25 cellular contexts compared by ENCODE assay signal in the genomic region with DNA sequence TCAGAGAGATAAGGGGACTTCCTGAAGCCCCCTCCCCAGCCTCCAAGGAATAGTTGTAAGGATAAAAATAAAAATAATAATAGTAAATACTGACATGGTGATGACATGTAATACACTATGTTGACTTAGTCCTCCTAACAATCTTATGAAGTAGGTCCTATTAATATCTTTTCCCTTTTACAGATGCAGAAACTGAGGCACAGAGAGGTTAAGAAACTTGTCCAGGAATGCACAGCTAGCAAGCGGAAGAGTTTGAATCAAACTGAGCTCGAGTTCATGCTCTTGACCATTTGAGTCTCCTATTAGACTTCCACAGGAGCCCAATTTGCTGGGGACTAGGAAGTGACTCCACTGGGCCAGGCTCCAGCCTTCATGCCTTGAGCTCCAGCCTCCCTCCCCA.
DNase-seq lines count a peak whose midpoint lies in the region; ATAC-seq, FAIRE-seq and TF ChIP-seq lines count a peak whose summit lies in the region.
"Had no signal": no experiment of that assay in that cellular context is flagged by ENCODE, and none has a peak within 500 bp of the region (broad histone marks: within the 10 kb centered on the region; RNA-seq: fewer than 3 reads in every experiment).

No MANE protein-coding gene starts in this region.

- H2AK5ac ChIP-seq in trophoblast cell (ENCODE audit: low read length) = no peak overlapping the region

- H2BK5ac ChIP-seq in trophoblast cell (ENCODE audit: low read depth, low read length, poor library complexity) = no peak overlapping the region

- TF ChIP-seq RAD21 in K562 (CRISPR knock-in tag; conservative IDR thresholded peaks at IDR 0.05 in 1 of 2, IDR thresholded peaks at IDR 0.05 in 1 of 2) = no peak

- H3K9me1 ChIP-seq in K562 (ENCODE audit: control insufficient read depth, insufficient read depth, low read length) = no peaks in the 10 kb centered on the region

- H3K36me3 ChIP-seq in K562 (ENCODE audit: control insufficient read depth, insufficient read depth, low read length) (no peaks in the 10 kb centered on the region), trophoblast cell (ENCODE audit: control insufficient read depth in 1 of 2, insufficient read depth in 2 of 2, low read length in 2 of 2) (no peaks in the 10 kb centered on the region), esophagus squamous epithelium (no peaks in the 10 kb centered on the region)
- H3K36me3 ChIP-seq: BE2C, BLaER1 had no signal

- H3K4me2 ChIP-seq in K562 (ENCODE audit: insufficient read depth, low read length) (no peak overlapping the region), trophoblast cell (ENCODE audit: low read length) (no peak overlapping the region)
- H3K4me2 ChIP-seq: BLaER1 had no signal

- POLR2A ChIA-PET in K562 (lab: Yijun Ruan, JAX) = interaction anchor here (1.1 kb wide), 1 partner anchor 12 kb away, joined by 4 read pairs; no protein-coding TSS in a partner anchor

- H3K9ac ChIP-seq in K562 (ENCODE audit: insufficient read depth in 1 of 2, low read depth in 2 of 2, low read length in 2 of 2) (no peak overlapping the region), trophoblast cell (ENCODE audit: low read length) (peak overlapping the region; percentile 11)
- H3K9ac ChIP-seq: BLaER1 had no signal

- H2AFZ ChIP-seq in K562 (ENCODE audit: low read depth, low read length) = no peak overlapping the region
- H2AFZ ChIP-seq in trophoblast cell (ENCODE audit: insufficient read depth, low read length, poor library complexity) = no peak overlapping the region

- TF ChIP-seq EP300 in K562 (IDR thresholded peaks at IDR 0.05; ENCODE audit: low read length) = no peak

- DNase-seq in K562 (ENCODE audit: extremely low read depth in 1 of 4, low spot score in 3 of 4) (no peak), trophoblast cell (no peak), coronary artery (ENCODE audit: low spot score) (no peak), RPMI8226 (no peak), esophagus squamous epithelium (lab: John Stamatoyannopoulos, UW) (no peak)
- DNase-seq: 8988T; ACHN; BE2C; C1 segment of cervical spinal cord; CD4-positive, alpha-beta memory T cell; CD4-positive, CD25-positive, alpha-beta regulatory T cell; CD8-positive, alpha-beta memory T cell; COR-L47; DMS 273 treated with DMSO at 0.1 percent for 48 hours; DMS153; DMS53; DMS79; DND-41; EL; GDM1 had no signal

- H3K27ac ChIP-seq in K562 (ENCODE audit: extremely low read depth, low read depth, low read length) (no peak overlapping the region), trophoblast cell (ENCODE audit: low read depth, low read length) (no peak overlapping the region), coronary artery (no peak overlapping the region), esophagus squamous epithelium (no peak overlapping the region)
- H3K27ac ChIP-seq: BLaER1 had no signal

- H3K18ac ChIP-seq in trophoblast cell (ENCODE audit: low read length) = no peak overlapping the region

- H3K23ac ChIP-seq in trophoblast cell (ENCODE audit: low read length) = no peak overlapping the region

- TF ChIP-seq POLR2A in K562 (conservative IDR thresholded peaks at IDR 0.05) (no peak), esophagus squamous epithelium (IDR thresholded peaks at IDR 0.05) (no peak)

- H4K20me1 ChIP-seq in K562 (replicated peaks; ENCODE audit: control insufficient read depth, insufficient read depth, low read length) = peaks cover 13% of the 10 kb centered on the region
- H4K20me1 ChIP-seq: BLaER1 had no signal

- TF ChIP-seq CTCF in K562 (IDR thresholded peaks at IDR 0.05 in 2 of 3, conservative IDR thresholded peaks at IDR 0.05 in 1 of 3; ENCODE audit: insufficient read depth in 2 of 3, low read depth in 1 of 3, low read length in 3 of 3) = no peak
- TF ChIP-seq CTCF in coronary artery (IDR thresholded peaks at IDR 0.05) = no peak
- no peak for TF ChIP-seq CTCF in esophagus squamous epithelium (IDR thresholded peaks at IDR 0.05)

- ATAC-seq in K562 = no peak
- ATAC-seq: GM12878 had no signal

- H3K79me2 ChIP-seq in K562 (ENCODE audit: control insufficient read depth, insufficient read depth, low read length) (no peaks in the 10 kb centered on the region), trophoblast cell (ENCODE audit: control insufficient read depth, insufficient read depth, low read length, poor library complexity) (no peaks in the 10 kb centered on the region)

- H3K9me3 ChIP-seq in K562 (replicated peaks; ENCODE audit: control insufficient read depth, insufficient read depth, low read depth, low read length) (no peaks in the 10 kb centered on the region), trophoblast cell (ENCODE audit: insufficient read depth, low read depth, low read length) (peaks cover 1% of the 10 kb centered on the region), esophagus squamous epithelium (no peaks in the 10 kb centered on the region)
- H3K9me3 ChIP-seq: BE2C, BLaER1 had no signal

- 3% methylated on average over 2 of the region's 2 CpGs for WGBS in K562 (ENCODE audit: insufficient coverage, low coverage, missing lambda C conversion rate)
- WGBS in trophoblast cell (ENCODE audit: extremely low coverage, insufficient coverage, insufficient read length) = no CpG with 5 or more reads among the region's 2 CpGs
- WGBS in esophagus squamous epithelium, 2 donors = 60 to 76% methylated on average over 2 of the region's 2 CpGs

- CTCF ChIA-PET in K562 (lab: Yijun Ruan, JAX; ENCODE audit: low intra/inter-chr PET ratio) = no interaction called here

- H2BK120ac ChIP-seq in trophoblast cell (ENCODE audit: insufficient read depth, low read length, poor library complexity) = no peak overlapping the region

- H3K27me3 ChIP-seq in K562 (ENCODE audit: control insufficient read depth in 2 of 2, insufficient read depth in 2 of 2, low read length in 2 of 2) (peaks cover 19 to 45% of the 10 kb centered on the region in 2 experiments), trophoblast cell (ENCODE audit: insufficient read depth, low read length) (no peaks in the 10 kb centered on the region), esophagus squamous epithelium (peaks cover 0 to 69% (median 0%) of the 10 kb centered on the region in 4 donors)
- H3K27me3 ChIP-seq: BE2C, BLaER1 had no signal

- no peaks in the 10 kb centered on the region for H3K79me1 ChIP-seq in trophoblast cell (ENCODE audit: low read length)

- H3K14ac ChIP-seq in trophoblast cell (ENCODE audit: low read length) = no peak overlapping the region

- no peaks in the 10 kb centered on the region for H3K4me1 ChIP-seq in K562 (replicated peaks in 1 of 2; ENCODE audit: control insufficient read depth in 2 of 2, insufficient read depth in 2 of 2, low read length in 2 of 2)
- peaks cover 0 to 6% of the 10 kb centered on the region in 2 experiments for H3K4me1 ChIP-seq in trophoblast cell (ENCODE audit: control insufficient read depth in 1 of 2, insufficient read depth in 2 of 2, low read length in 2 of 2)
- H3K4me1 ChIP-seq in esophagus squamous epithelium = no peaks in the 10 kb centered on the region
- H3K4me1 ChIP-seq: BE2C had no signal

- no peak overlapping the region for H4K12ac ChIP-seq in trophoblast cell (ENCODE audit: low read depth, low read length)

- H3K4ac ChIP-seq in trophoblast cell (ENCODE audit: low read depth, low read length) = no peak overlapping the region

- H2BK12ac ChIP-seq in trophoblast cell (ENCODE audit: low read length) = no peak overlapping the region

- H3K4me3 ChIP-seq in K562 (no peak overlapping the region), trophoblast cell (ENCODE audit: low read depth, low read length) (no peak overlapping the region), coronary artery (no peak overlapping the region), esophagus squamous epithelium (no peak overlapping the region)
- H3K4me3 ChIP-seq: BLaER1, GM12878 had no signal

- no peak overlapping the region for H4K8ac ChIP-seq in trophoblast cell (ENCODE audit: low read depth, low read length)

- no peak overlapping the region for H4K91ac ChIP-seq in trophoblast cell (ENCODE audit: low read depth, low read length)

- in situ Hi-C loops in K562 (cut with MboI) = no loop called here

- FAIRE-seq in K562 (lab: Jason Lieb, UNC) = no peak
- FAIRE-seq: A204.1, GM12878, GM12892, GM18507 had no signal

- BruUV-seq in K562 (replicated peaks; lab: Mats Ljungman, UMichigan) = no TSS peak

- intact Hi-C loops in K562 (cut with micrococcal nuclease) = no loop called here
- intact Hi-C loops in esophagus squamous epithelium (cut with DNase I) = no loop called here

TF ChIP-seq in K562, 482 proteins besides CTCF, POLR2A, EP300 and RAD21 (continues in another document):
- TF ChIP-seq, protein P1, sequence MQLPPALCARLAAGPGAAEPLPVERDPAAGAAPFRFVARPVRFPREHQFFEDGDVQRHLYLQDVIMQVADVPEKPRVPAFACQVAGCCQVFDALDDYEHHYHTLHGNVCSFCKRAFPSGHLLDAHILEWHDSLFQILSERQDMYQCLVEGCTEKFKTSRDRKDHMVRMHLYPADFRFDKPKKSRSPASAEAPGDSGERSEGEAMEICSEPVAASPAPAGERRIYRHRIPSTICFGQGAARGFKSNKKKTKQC (CRISPR knock-in tag; IDR thresholded peaks at IDR 0.05) = no peak
- no peak for TF ChIP-seq ATF1 (CRISPR knock-in tag; IDR thresholded peaks at IDR 0.05)
- no peak for TF ChIP-seq ATF1 (tag; IDR thresholded peaks at IDR 0.05)
- TF ChIP-seq, protein P2, sequence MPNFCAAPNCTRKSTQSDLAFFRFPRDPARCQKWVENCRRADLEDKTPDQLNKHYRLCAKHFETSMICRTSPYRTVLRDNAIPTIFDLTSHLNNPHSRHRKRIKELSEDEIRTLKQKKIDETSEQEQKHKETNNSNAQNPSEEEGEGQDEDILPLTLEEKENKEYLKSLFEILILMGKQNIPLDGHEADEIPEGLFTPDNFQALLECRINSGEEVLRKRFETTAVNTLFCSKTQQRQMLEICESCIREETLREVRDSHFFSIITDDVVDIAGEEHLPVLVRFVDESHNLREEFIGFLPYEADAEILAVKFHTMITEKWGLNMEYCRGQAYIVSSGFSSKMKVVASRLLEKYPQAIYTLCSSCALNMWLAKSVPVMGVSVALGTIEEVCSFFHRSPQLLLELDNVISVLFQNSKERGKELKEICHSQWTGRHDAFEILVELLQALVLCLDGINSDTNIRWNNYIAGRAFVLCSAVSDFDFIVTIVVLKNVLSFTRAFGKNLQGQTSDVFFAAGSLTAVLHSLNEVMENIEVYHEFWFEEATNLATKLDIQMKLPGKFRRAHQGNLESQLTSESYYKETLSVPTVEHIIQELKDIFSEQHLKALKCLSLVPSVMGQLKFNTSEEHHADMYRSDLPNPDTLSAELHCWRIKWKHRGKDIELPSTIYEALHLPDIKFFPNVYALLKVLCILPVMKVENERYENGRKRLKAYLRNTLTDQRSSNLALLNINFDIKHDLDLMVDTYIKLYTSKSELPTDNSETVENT (CRISPR knock-in tag; IDR thresholded peaks at IDR 0.05) = no peak
- TF ChIP-seq SAFB (IDR thresholded peaks at IDR 0.05; ENCODE audit: borderline replicate concordance, low read depth, low read length) = no peak
- no peak for TF ChIP-seq SIX5 (IDR thresholded peaks at IDR 0.05; ENCODE audit: borderline replicate concordance in 1 of 2, insufficient read depth in 1 of 2, low read depth in 1 of 2, low read length in 2 of 2)
- no peak for TF ChIP-seq MCM7 (IDR thresholded peaks at IDR 0.05)
- peak; percentile 51 for TF ChIP-seq RBM25 (IDR thresholded peaks at IDR 0.05; ENCODE audit: low read depth, low read length, severe bottlenecking)
- TF ChIP-seq SRSF3 (IDR thresholded peaks at IDR 0.05; ENCODE audit: insufficient read depth, low read length) = no peak
